In the genomic region with DNA sequence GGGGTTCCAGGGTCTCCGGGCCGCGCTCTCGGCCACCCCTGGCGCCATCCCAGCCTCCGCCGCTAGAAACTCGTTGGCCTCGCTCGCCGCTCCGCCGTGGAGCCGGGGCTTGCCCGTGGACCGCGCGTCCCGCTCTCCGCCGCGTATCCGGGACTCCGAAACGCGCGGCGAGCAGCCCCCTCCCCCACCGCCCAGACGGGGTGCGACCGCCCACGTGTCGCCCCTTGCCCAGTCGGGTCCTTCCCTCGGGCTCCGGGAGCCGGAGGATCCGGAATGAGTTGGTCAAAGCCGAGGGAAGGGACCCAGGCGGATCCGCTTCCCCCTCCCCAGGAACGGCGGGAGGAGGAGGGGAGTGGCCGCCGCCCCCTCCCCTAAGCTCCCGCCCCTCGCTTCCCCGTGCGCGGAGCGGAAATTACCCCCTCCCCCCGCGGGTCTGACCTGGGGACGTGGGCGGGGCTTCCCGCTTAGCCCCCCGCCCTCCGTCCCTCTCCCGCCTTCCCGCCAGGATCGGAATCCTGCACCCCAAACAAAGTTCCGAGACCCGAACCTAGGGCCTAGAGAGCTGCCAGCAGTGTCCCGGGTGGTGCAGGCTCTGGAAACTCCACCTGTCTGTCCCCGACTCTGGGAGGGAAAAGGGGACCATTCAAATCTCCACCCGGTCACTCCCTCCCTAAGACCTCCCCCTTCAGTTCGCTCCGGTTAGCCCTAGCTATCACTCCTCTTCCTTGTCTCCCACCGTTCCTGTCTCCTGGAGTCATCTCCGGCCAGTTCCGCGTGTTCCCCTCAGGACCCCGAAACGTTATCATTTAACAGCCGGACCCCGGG, we compare ENCODE assay signal across 1 cellular context.
TF ChIP-seq lines count a peak whose summit lies in the region.

No MANE protein-coding gene starts in this region.

TF ChIP-seq in WTC11, 78 proteins besides CTCF, POLR2A, EP300 and RAD21 (continued from another document):
- TF ChIP-seq, protein P1, sequence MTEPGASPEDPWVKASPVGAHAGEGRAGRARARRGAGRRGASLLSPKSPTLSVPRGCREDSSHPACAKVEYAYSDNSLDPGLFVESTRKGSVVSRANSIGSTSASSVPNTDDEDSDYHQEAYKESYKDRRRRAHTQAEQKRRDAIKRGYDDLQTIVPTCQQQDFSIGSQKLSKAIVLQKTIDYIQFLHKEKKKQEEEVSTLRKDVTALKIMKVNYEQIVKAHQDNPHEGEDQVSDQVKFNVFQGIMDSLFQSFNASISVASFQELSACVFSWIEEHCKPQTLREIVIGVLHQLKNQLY (CRISPR knock-in tag; IDR thresholded peaks at IDR 0.05) = no peak
- TF ChIP-seq TEAD4 (CRISPR knock-in tag; IDR thresholded peaks at IDR 0.05) = no peak
- TF ChIP-seq, protein P2, sequence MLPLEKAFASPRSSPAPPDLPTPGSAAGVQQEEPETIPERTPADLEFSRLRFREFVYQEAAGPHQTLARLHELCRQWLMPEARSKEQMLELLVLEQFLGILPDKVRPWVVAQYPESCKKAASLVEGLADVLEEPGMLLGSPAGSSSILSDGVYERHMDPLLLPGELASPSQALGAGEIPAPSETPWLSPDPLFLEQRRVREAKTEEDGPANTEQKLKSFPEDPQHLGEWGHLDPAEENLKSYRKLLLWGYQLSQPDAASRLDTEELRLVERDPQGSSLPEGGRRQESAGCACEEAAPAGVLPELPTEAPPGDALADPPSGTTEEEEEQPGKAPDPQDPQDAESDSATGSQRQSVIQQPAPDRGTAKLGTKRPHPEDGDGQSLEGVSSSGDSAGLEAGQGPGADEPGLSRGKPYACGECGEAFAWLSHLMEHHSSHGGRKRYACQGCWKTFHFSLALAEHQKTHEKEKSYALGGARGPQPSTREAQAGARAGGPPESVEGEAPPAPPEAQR (CRISPR knock-in tag; IDR thresholded peaks at IDR 0.05) = no peak
- TF ChIP-seq NR3C1 (CRISPR knock-in tag; conservative IDR thresholded peaks at IDR 0.05; ENCODE audit: low read depth) = no peak
- no peak for TF ChIP-seq ZNF317 (CRISPR knock-in tag; IDR thresholded peaks at IDR 0.05; ENCODE audit: borderline replicate concordance, low read depth)
- TF ChIP-seq SOX15 (CRISPR knock-in tag; IDR thresholded peaks at IDR 0.05) = 0 out of 2 replicates have a peak, but pooled peaks have one; percentile 43
- TF ChIP-seq ZNF121 (CRISPR knock-in tag; IDR thresholded peaks at IDR 0.05) = no peak
- no peak for TF ChIP-seq NFATC4 (CRISPR knock-in tag; IDR thresholded peaks at IDR 0.05)
- TF ChIP-seq ATF1 (CRISPR knock-in tag; IDR thresholded peaks at IDR 0.05) = peak; percentile 84; the same call in 1 of the 2 replicates
- TF ChIP-seq ZNF423 (CRISPR knock-in tag; IDR thresholded peaks at IDR 0.05) = no peak
